ENCODE assay signal across 10 cellular contexts in the genomic region with DNA sequence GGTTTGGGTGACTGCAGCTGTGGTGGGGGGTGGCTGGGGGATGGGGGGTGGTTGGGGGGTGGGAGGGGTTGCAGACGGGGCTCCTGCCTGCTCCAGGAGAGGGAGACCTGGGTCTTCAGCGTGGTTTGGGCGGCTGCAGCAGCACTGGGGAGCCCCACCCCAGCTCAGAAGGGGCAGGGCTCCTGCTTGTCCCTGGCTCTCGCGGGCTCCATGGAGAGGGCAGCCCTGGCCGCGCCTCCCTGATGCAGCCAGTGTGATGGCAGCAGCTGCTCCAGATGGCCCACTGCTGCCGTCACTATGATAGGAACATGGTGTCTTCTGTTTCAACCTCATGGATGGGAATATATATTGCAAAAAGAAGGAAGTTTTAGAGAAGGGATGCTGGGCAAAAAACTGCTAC. TPM values are rescaled to one million over a fixed set of nuclear protein-coding genes. Genes with fewer than 3 reads are reported as not detected.
"Had no signal": no experiment of that assay in that cellular context is flagged by ENCODE, and none has a peak within 500 bp of the region (broad histone marks: within the 10 kb centered on the region; RNA-seq: fewer than 3 reads in every experiment).

No MANE protein-coding gene starts in this region.

- H3K27ac ChIP-seq: esophagus squamous epithelium, spleen, upper lobe of left lung had no signal

- H3K4me1 ChIP-seq: esophagus squamous epithelium, spleen, upper lobe of left lung had no signal

- ATAC-seq: activated CD8-positive, alpha-beta memory T cell treated with anti-CD3 and anti-CD28 coated beads, Interleukin-2, amount 10 ng/mL, durations not matched to agents 7 days and 5 days; sciatic nerve had no signal

- H3K9me3 ChIP-seq: esophagus squamous epithelium, spleen, upper lobe of left lung had no signal

- H3K4me3 ChIP-seq: esophagus squamous epithelium, spleen, upper lobe of left lung had no signal

- H3K27me3 ChIP-seq: esophagus squamous epithelium, upper lobe of left lung had no signal

- H3K36me3 ChIP-seq: esophagus squamous epithelium, spleen, upper lobe of left lung had no signal

- DNase-seq: activated CD4-positive, alpha-beta memory T cell treated with anti-CD3 and anti-CD28 coated beads for 36 hours; activated CD4-positive, alpha-beta T cell treated with anti-CD3 and anti-CD28 coated beads for 1 hour; activated CD8-positive, alpha-beta memory T cell treated with anti-CD3 and anti-CD28 coated beads, Interleukin-2, amount 10 ng/mL, durations not matched to agents 7 days and 5 days; activated effector memory CD4-positive, alpha-beta T cell treated with Interleukin-2 at 50 U/mL for 16 hours; activated naive CD4-positive, alpha-beta T cell treated with anti-CD3 and anti-CD28 coated beads, Interleukin-2, amount 50 U/mL, for 16 hours; activated T-cell treated with anti-CD3 and anti-CD28 coated beads, Interleukin-2, amount 50 U/mL, for 24 hours; esophagus squamous epithelium; spleen had no signal

RNA-seq across cellular contexts. Expression of a gene that starts 22.9 kb away (rescaled TPM):
- total RNA-seq: activated CD4-positive, alpha-beta memory T cell treated with anti-CD3 and anti-CD28 coated beads for 36 hours; activated CD8-positive, alpha-beta memory T cell treated with anti-CD3 and anti-CD28 coated beads, Interleukin-2, amount 10 ng/mL, durations not matched to agents 7 days and 5 days had no signal
